Comparison of ENCODE assay signal across 7 cellular contexts in the genomic region with DNA sequence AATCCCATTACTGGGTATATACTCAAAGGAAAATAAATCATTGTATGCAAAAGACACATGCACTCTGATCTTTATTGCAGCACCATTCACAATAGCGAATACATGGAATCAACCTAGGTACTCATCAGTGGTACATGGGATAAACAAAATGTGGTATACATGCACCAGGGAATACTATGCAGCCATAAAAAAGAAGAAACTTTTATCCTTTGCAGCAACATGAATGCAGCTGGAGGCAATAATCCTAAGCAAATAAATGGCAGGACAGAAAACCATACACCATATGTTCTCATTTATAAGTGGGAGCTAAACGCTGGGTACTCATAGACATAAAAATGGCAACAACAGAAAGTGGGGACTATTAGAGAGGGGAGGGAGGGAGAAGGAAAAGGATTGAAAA.
"Had no signal": no experiment of that assay in that cellular context is flagged by ENCODE, and none has a peak within 500 bp of the region (broad histone marks: within the 10 kb centered on the region; RNA-seq: fewer than 3 reads in every experiment).

No MANE protein-coding gene starts in this region.

- ATAC-seq: GM12878 had no signal

- H3K4me3 ChIP-seq: GM12878 had no signal

- DNase-seq: GDM1, GF-D8 had no signal

- FAIRE-seq: GM12878, GM12891, GM12892, GM18507, GM19239 had no signal
